ENCODE assay signal across 13 cellular contexts in genomic region chr13:24617394-24618218, GRCh38.
DNase-seq lines count a peak whose midpoint lies in the region; ATAC-seq and TF ChIP-seq lines count a peak whose summit lies in the region.
"Had no signal": no experiment of that assay in that cellular context is flagged by ENCODE, and none has a peak within 500 bp of the region (broad histone marks: within the 10 kb centered on the region; RNA-seq: fewer than 3 reads in every experiment).

No MANE protein-coding gene starts in this region.

- no peaks in the 10 kb centered on the region for H4K20me1 ChIP-seq in BLaER1

- TF ChIP-seq CTCF in Caco-2 (IDR thresholded peaks at IDR 0.05; ENCODE audit: insufficient read depth in 1 of 2, low read depth in 1 of 2, low read length in 1 of 2, severe bottlenecking in 1 of 2, unreplicated experiment in 1 of 2) (no peak), WTC11 (IDR thresholded peaks at IDR 0.05) (no peak)

- H3K9me3 Mint-ChIP-seq in Caco-2 (ENCODE audit: unreplicated experiment) = no peaks in the 10 kb centered on the region
- no peaks in the 10 kb centered on the region for H3K9me3 Mint-ChIP-seq in WTC11
- no peaks in the 10 kb centered on the region for H3K9me3 Mint-ChIP-seq in immature natural killer cell

- no peak overlapping the region for H3K27ac Mint-ChIP-seq in Caco-2 (ENCODE audit: unreplicated experiment)
- no peak overlapping the region for H3K27ac Mint-ChIP-seq in WTC11
- peak overlapping the region; percentile 97 to 100 (median 99) for H3K27ac Mint-ChIP-seq in immature natural killer cell

- POLR2A ChIA-PET in Caco-2 (lab: Charles Lee) (no interaction called here), WTC11 (lab: Charles Lee) (interaction anchor here (0.6 kb wide), 1 partner anchor 482 kb away, joined by 6 read pairs; no protein-coding TSS in a partner anchor)

- peaks cover 21% of the 10 kb centered on the region for H3K4me1 ChIP-seq in BLaER1
- peaks cover 9% of the 10 kb centered on the region for H3K4me1 ChIP-seq in Caco-2
- no peaks in the 10 kb centered on the region for H3K4me1 ChIP-seq in SJCRH30

- CTCF ChIA-PET in Caco-2 (lab: Charles Lee) (no interaction called here), WTC11 (lab: Charles Lee) (no interaction called here)

- no peaks in the 10 kb centered on the region for H3K27me3 ChIP-seq in BLaER1
- H3K27me3 ChIP-seq in Caco-2 (replicated peaks; ENCODE audit: control insufficient read depth, insufficient read depth, low read length) = no peaks in the 10 kb centered on the region
- no peaks in the 10 kb centered on the region; the same call in 1 of the 2 replicates for H3K27me3 ChIP-seq in SJCRH30

- no TSS peak for BruUV-seq in Caco-2 (replicated peaks; lab: Mats Ljungman, UMichigan)

- ATAC-seq in WTC11 (peak; percentile 27; the same call in 1 of the 2 replicates), HG03571 (IDR thresholded peaks at IDR 0.05; ENCODE audit: unreplicated experiment) (no peak)
- ATAC-seq: Right ventricle myocardium inferior had no signal

- no peak overlapping the region for H3K9ac ChIP-seq in BLaER1

- H3K27ac ChIP-seq in BLaER1 (peak overlapping the region; percentile 52), SJCRH30 (no peak overlapping the region)

- H3K4me3 ChIP-seq in BLaER1 (no peak overlapping the region), Caco-2 (ENCODE audit: low read depth, low read length) (no peak overlapping the region), SJCRH30 (no peak overlapping the region)

- H3K36me3 Mint-ChIP-seq in Caco-2 (ENCODE audit: insufficient read depth, unreplicated experiment) (no peaks in the 10 kb centered on the region), WTC11 (no peaks in the 10 kb centered on the region), immature natural killer cell (no peaks in the 10 kb centered on the region)

- H3K4me1 Mint-ChIP-seq in Caco-2 (ENCODE audit: low read depth, unreplicated experiment) (peaks cover 6% of the 10 kb centered on the region), WTC11 (peaks cover 19% of the 10 kb centered on the region), immature natural killer cell (peaks cover 54 to 57% of the 10 kb centered on the region in 2 donors)

- peaks cover 6% of the 10 kb centered on the region; the same call in 1 of the 2 replicates for H3K9me3 ChIP-seq in BLaER1
- H3K9me3 ChIP-seq in Caco-2 = no peaks in the 10 kb centered on the region
- H3K9me3 ChIP-seq in SJCRH30 (replicated peaks) = 0 out of 2 replicates have a peak, but pooled peaks cover 2% of the 10 kb centered on the region

- intact Hi-C loops in Caco-2 (cut with micrococcal nuclease; ENCODE audit: unreplicated experiment) = no loop called here

- no peaks in the 10 kb centered on the region for H3K36me3 ChIP-seq in BLaER1
- H3K36me3 ChIP-seq in Caco-2 (ENCODE audit: control insufficient read depth, insufficient read depth, low read length) = no peaks in the 10 kb centered on the region
- H3K36me3 ChIP-seq in SJCRH30 = no peaks in the 10 kb centered on the region

- peak; percentile 23 to 53 for DNase-seq in Caco-2
- no peak for DNase-seq in WTC11 (ENCODE audit: low spot score)
- DNase-seq in immature natural killer cell = no peak
- DNase-seq in germinal center (ENCODE audit: low spot score) = no peak
- DNase-seq in SJCRH30 = no peak
- no peak for DNase-seq in ecto neural progenitor cell (ENCODE audit: low spot score)
- DNase-seq: DMS79 treated with DMSO at 0.1 percent for 48 hours, HCEC 1CT, mesenchymal stem cell, NCI-H1092 treated with DMSO at 0.1 percent for 48 hours had no signal

- H3K27me3 Mint-ChIP-seq in Caco-2 (ENCODE audit: insufficient read depth, unreplicated experiment) (no peaks in the 10 kb centered on the region), WTC11 (ENCODE audit: low read depth) (no peaks in the 10 kb centered on the region), immature natural killer cell (ENCODE audit: low read depth in 3 of 3) (peaks cover 14 to 22% (median 17%) of the 10 kb centered on the region in 3 donors)

- no peak overlapping the region for H3K4me2 ChIP-seq in BLaER1

- H3K4me3 Mint-ChIP-seq in Caco-2 (ENCODE audit: unreplicated experiment) = no peak overlapping the region
- no peak overlapping the region for H3K4me3 Mint-ChIP-seq in WTC11
- H3K4me3 Mint-ChIP-seq in immature natural killer cell = peak overlapping the region; percentile 76 to 85 (median 81)

TF ChIP-seq in WTC11, 78 proteins besides CTCF, POLR2A, EP300 and RAD21:
- TF ChIP-seq FOXK1 (CRISPR knock-in tag; IDR thresholded peaks at IDR 0.05) (no peak), CBFB (CRISPR knock-in tag; IDR thresholded peaks at IDR 0.05; ENCODE audit: low read depth) (no peak), SOX15 (CRISPR knock-in tag; IDR thresholded peaks at IDR 0.05) (no peak), IRF2 (CRISPR knock-in tag; IDR thresholded peaks at IDR 0.05; ENCODE audit: borderline replicate concordance, low read depth) (no peak)

Comparison
In these comparisons a context has a peak if more than half of its experiments do, and no peak if none do; other contexts are left out.
1. DNase-seq: peak in Caco-2 (2 of 2); none in WTC11 (single experiment), immature natural killer cell (0 of 3), germinal center (single experiment), SJCRH30 (0 of 2) and ecto neural progenitor cell (single experiment).
2. H3K27ac Mint-ChIP-seq: peak in immature natural killer cell (6 of 6); none in Caco-2 (single experiment) and WTC11 (single experiment).
3. H3K4me3 Mint-ChIP-seq: peak in immature natural killer cell (5 of 5); none in Caco-2 (single experiment) and WTC11 (single experiment).